ENCODE assay signal across 8 cellular contexts in the genomic region with DNA sequence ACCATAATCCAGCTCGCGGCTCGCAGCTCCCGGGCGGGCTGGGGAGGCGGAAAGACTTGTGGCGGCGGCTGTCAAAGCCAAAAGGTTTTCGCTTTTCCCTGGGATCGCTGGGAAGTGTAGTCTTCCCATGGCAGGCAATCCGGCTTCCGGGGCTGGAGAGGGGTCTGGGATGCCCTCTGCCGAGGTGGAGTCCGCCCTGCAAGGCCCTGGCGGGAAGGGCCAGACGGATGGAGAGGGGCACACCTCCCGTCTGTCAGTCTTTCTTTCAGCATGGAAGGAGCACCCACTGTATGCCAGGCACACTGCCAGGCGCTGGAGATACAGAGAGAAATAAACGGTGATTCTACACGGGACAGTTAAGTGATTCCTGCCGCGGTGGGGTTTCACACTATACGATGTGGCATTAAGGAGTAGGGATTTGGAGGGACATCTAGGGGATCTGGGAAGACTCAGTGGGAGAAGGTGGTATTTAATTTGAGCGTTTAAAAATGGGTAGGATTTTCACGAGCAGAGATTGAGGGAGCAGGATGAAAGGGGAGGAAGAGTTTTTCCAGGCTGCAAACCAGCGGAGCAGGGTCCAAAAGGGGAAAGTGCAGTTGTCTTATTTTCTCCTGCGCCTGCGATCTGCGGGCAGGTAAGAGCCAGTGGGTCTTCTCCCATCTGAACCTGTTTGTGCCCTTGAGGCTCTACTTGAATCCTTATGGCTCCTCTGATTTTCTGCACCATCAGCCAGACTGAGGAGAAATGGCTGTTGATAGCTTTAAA. TPM values are rescaled to one million over a fixed set of nuclear protein-coding genes. Genes with fewer than 3 reads are reported as not detected.
DNase-seq lines count a peak whose midpoint lies in the region; ATAC-seq and TF ChIP-seq lines count a peak whose summit lies in the region.

A gene (minus strand): TSS at position 60 of the 765 bp plus-strand sequence. CDS start 461 bp downstream, outside the sequence.

- peak within 1 kb of the TSS; percentile 12 for H3K27ac Mint-ChIP-seq in activated naive CD8-positive, alpha-beta T cell treated with anti-CD3 and anti-CD28 coated beads, Interleukin-2, amount 50 U/mL, for 24 hours
- peak within 1 kb of the TSS; percentile 16 to 80 (median 40) for H3K27ac Mint-ChIP-seq in nephron

- no peaks in the 10 kb centered on the region for H3K36me3 Mint-ChIP-seq in activated naive CD8-positive, alpha-beta T cell treated with anti-CD3 and anti-CD28 coated beads, Interleukin-2, amount 50 U/mL, for 24 hours (ENCODE audit: low read depth)
- H3K36me3 Mint-ChIP-seq in nephron (ENCODE audit: low read depth), result no peaks in the 10 kb centered on the region

- peak; percentile 92 for DNase-seq in BE2C
- peak; percentile 86 for DNase-seq in HCEC 1CT
- peak; percentile 94 for DNase-seq in NCI-H526 treated with DMSO at 0.1 percent for 48 hours (lab: John Stamatoyannopoulos, UW)
- peak; percentile 34 for DNase-seq in activated naive CD8-positive, alpha-beta T cell treated with anti-CD3 and anti-CD28 coated beads, Interleukin-2, amount 50 U/mL, for 24 hours
- peak; percentile 86 for DNase-seq in glomerular visceral epithelial cell (ENCODE audit: extremely low spot score)
- DNase-seq in germinal center (ENCODE audit: low spot score), result no peak

- ATAC-seq in activated naive CD8-positive, alpha-beta T cell treated with anti-CD3 and anti-CD28 coated beads, Interleukin-2, amount 50 U/mL, for 24 hours, result peak; percentile 47
- ATAC-seq in GM21737 (IDR thresholded peaks at IDR 0.05; ENCODE audit: unreplicated experiment), result no peak

- H3K27me3 Mint-ChIP-seq in activated naive CD8-positive, alpha-beta T cell treated with anti-CD3 and anti-CD28 coated beads, Interleukin-2, amount 50 U/mL, for 24 hours, result peaks cover 33% of the 10 kb centered on the region
- no peaks in the 10 kb centered on the region for H3K27me3 Mint-ChIP-seq in nephron (ENCODE audit: low read depth)

- peaks cover 12% of the 10 kb centered on the region for H3K4me1 Mint-ChIP-seq in activated naive CD8-positive, alpha-beta T cell treated with anti-CD3 and anti-CD28 coated beads, Interleukin-2, amount 50 U/mL, for 24 hours
- peaks cover 25% of the 10 kb centered on the region for H3K4me1 Mint-ChIP-seq in nephron

- TF ChIP-seq CTCF in BE2C (IDR thresholded peaks at IDR 0.05; ENCODE audit: low read depth, low read length) (peak; percentile 59), nephron (IDR thresholded peaks at IDR 0.05; ENCODE audit: unreplicated experiment in 3 of 3) (peak; percentile 32 to 51 (median 50))

- no peaks in the 10 kb centered on the region for H3K27me3 ChIP-seq in BE2C

- peak within 1 kb of the TSS; percentile 95 for H3K4me3 ChIP-seq in BE2C (ENCODE audit: low read depth, low read length)

- no peaks in the 10 kb centered on the region for H3K9me3 Mint-ChIP-seq in activated naive CD8-positive, alpha-beta T cell treated with anti-CD3 and anti-CD28 coated beads, Interleukin-2, amount 50 U/mL, for 24 hours
- H3K9me3 Mint-ChIP-seq in nephron, result no peaks in the 10 kb centered on the region

- no peaks in the 10 kb centered on the region for H3K4me1 ChIP-seq in BE2C

- peak within 1 kb of the TSS; percentile 75 for H3K4me3 Mint-ChIP-seq in activated naive CD8-positive, alpha-beta T cell treated with anti-CD3 and anti-CD28 coated beads, Interleukin-2, amount 50 U/mL, for 24 hours
- peak within 1 kb of the TSS; percentile 90 to 92 (median 91) for H3K4me3 Mint-ChIP-seq in nephron

- H3K36me3 ChIP-seq in BE2C, result no peaks in the 10 kb centered on the region

- no peaks in the 10 kb centered on the region for H3K9me3 ChIP-seq in BE2C

RNA-seq across cellular contexts. Expression of the gene that starts here (rescaled TPM):
- 16.8 TPM for polyA plus RNA-seq in BE2C (2012; ENCODE audit: insufficient read depth, insufficient read length, low read depth)
